In the genomic region with DNA sequence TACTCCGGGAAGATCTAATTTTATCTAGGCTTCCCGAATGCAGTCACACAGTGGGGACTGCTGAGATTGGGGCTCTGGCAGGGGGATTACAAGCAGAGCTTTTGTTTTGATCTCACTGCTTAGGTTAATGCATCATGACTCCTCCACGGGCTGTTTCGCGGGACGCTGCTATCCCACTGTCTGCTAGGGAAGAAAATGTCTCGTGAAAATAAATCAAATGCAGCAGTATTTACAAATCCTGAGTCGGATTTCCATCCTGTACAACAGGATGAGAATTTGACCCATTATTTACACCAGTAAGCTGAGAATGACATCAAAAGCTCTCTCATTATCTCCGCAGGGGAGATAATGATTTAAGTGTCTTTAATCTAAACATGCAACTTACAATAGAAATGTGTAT, we compare ENCODE assay signal across 26 cellular contexts.
DNase-seq lines count a peak whose midpoint lies in the region; ATAC-seq, FAIRE-seq and TF ChIP-seq lines count a peak whose summit lies in the region.
"Had no signal": no experiment of that assay in that cellular context is flagged by ENCODE, and none has a peak within 500 bp of the region (broad histone marks: within the 10 kb centered on the region; RNA-seq: fewer than 3 reads in every experiment).

No MANE protein-coding gene starts in this region.

- dilution Hi-C loops in keratinocyte (cut with MboI; ENCODE audit: extremely low pct_ligation_motif_present, low sequenced_read_pairs) = no loop called here

- H3K27me3 ChIP-seq in keratinocyte (ENCODE audit: control insufficient read depth, extremely low read depth, insufficient read depth, low read length) = no peaks in the 10 kb centered on the region
- H3K27me3 ChIP-seq in smooth muscle cell (ENCODE audit: low read depth) = no peaks in the 10 kb centered on the region
- H3K27me3 ChIP-seq: heart left ventricle, ovary, stomach, tibial artery had no signal

- peak; percentile 17 for DNase-seq in NCI-H146 (lab: John Stamatoyannopoulos, UW)
- DNase-seq in NCI-H146 treated with DMSO at 0.1 percent for 48 hours (lab: John Stamatoyannopoulos, UW; ENCODE audit: unreplicated experiment) = no peak
- peak; percentile 27 for DNase-seq in astrocyte of the spinal cord (ENCODE audit: low read depth, low spot score)
- DNase-seq in keratinocyte (ENCODE audit: low read depth, low spot score) = no peak
- no peak for DNase-seq in smooth muscle cell (lab: John Stamatoyannopoulos, UW; ENCODE audit: unreplicated experiment)
- DNase-seq in kidney = no peak
- DNase-seq: activated CD4-positive, alpha-beta T cell treated with anti-CD3 and anti-CD28 coated beads for 4 hours; activated naive CD8-positive, alpha-beta T cell treated with anti-CD3 and anti-CD28 coated beads, Interleukin-2, amount 50 U/mL, for 24 hours; activated T-cell treated with anti-CD3 and anti-CD28 coated beads, Interleukin-2, amount 50 U/mL, for 24 hours; Calu3; cerebellar nuclear complex; DND-41; heart left ventricle; left cardiac atrium; NCI-H1436; NCI-H524 treated with DMSO at 0.1 percent for 48 hours; ovary; stimulated activated CD8-positive, alpha-beta memory T cell treated with anti-CD3 and anti-CD28 coated beads, Interleukin-4, amount 100 ng/mL, for 48 hours; stomach; T-helper 17 cell; tibial artery had no signal

- H3K9me3 ChIP-seq in keratinocyte (ENCODE audit: control insufficient read depth, low read depth, low read length) = no peaks in the 10 kb centered on the region
- no peaks in the 10 kb centered on the region for H3K9me3 ChIP-seq in smooth muscle cell (replicated peaks; ENCODE audit: low read depth)
- no peaks in the 10 kb centered on the region for H3K9me3 ChIP-seq in kidney (ENCODE audit: control insufficient read depth in 1 of 2, low read length in 2 of 2)
- H3K9me3 ChIP-seq: ovary, stomach, tibial artery had no signal

- no peaks in the 10 kb centered on the region for H3K9me1 ChIP-seq in keratinocyte (ENCODE audit: control insufficient read depth, extremely low read depth, insufficient read depth, low read length)

- H3K9ac ChIP-seq in keratinocyte (ENCODE audit: control insufficient read depth, extremely low read depth, insufficient read depth, low read length) = no peak overlapping the region
- H3K9ac ChIP-seq in smooth muscle cell (ENCODE audit: low read depth) = no peak overlapping the region
- H3K9ac ChIP-seq in kidney (ENCODE audit: low read length in 2 of 2) = no peak overlapping the region

- FAIRE-seq in keratinocyte (lab: Jason Lieb, UNC) (peak; percentile 13), kidney (lab: Jason Lieb, UNC) (no peak)
- FAIRE-seq: GM18507 had no signal

- no peak overlapping the region for H3K27ac ChIP-seq in keratinocyte (ENCODE audit: control insufficient read depth, insufficient read depth, low read length)
- H3K27ac ChIP-seq in smooth muscle cell (ENCODE audit: low read depth) = peak overlapping the region; percentile 66
- no peak overlapping the region for H3K27ac ChIP-seq in kidney (ENCODE audit: low read depth in 2 of 2, low read length in 2 of 2)
- H3K27ac ChIP-seq: 22Rv1, heart left ventricle, stomach, tibial artery had no signal

- H3K36me3 ChIP-seq in keratinocyte (ENCODE audit: control insufficient read depth in 2 of 2, extremely low read depth in 1 of 2, insufficient read depth in 2 of 2, low read length in 2 of 2) (no peaks in the 10 kb centered on the region), smooth muscle cell (ENCODE audit: low read depth) (peaks cover 12% of the 10 kb centered on the region), kidney (ENCODE audit: control insufficient read depth in 1 of 2, insufficient read depth in 2 of 2, low read length in 2 of 2) (no peaks in the 10 kb centered on the region)
- H3K36me3 ChIP-seq: ovary had no signal

- in situ Hi-C loops in astrocyte of the spinal cord (cut with HindIII; ENCODE audit: low sequenced_read_pairs) = no loop called here

- WGBS in smooth muscle cell (ENCODE audit: low lambda C conversion rate) = 6% methylated on average over 9 of the region's 9 CpGs

- no peak overlapping the region for H3K4me3 ChIP-seq in astrocyte of the spinal cord (ENCODE audit: low read depth, low read length)
- no peak overlapping the region for H3K4me3 ChIP-seq in keratinocyte (ENCODE audit: control insufficient read depth in 2 of 3, extremely low read depth in 1 of 3, insufficient read depth in 2 of 3, low read depth in 1 of 3, low read length in 3 of 3)
- no peak overlapping the region for H3K4me3 ChIP-seq in smooth muscle cell
- no peak overlapping the region for H3K4me3 ChIP-seq in kidney (ENCODE audit: low read length in 2 of 2)
- H3K4me3 ChIP-seq: heart left ventricle, ovary, stomach, tibial artery had no signal

- H3K79me2 ChIP-seq in keratinocyte (ENCODE audit: control insufficient read depth, insufficient read depth, low read length) (peaks cover 32% of the 10 kb centered on the region), smooth muscle cell (ENCODE audit: low read depth) (peaks cover 100% of the 10 kb centered on the region)

- no peaks in the 10 kb centered on the region for H4K20me1 ChIP-seq in keratinocyte (ENCODE audit: control insufficient read depth, extremely low read depth, insufficient read depth, low read length)
- peaks cover 100% of the 10 kb centered on the region for H4K20me1 ChIP-seq in smooth muscle cell (ENCODE audit: low read depth)

- TF ChIP-seq CTCF in astrocyte of the spinal cord (IDR thresholded peaks at IDR 0.05; ENCODE audit: low read depth, low read length) (no peak), keratinocyte (optimal IDR thresholded peaks at IDR 0.05 in 1 of 3, IDR thresholded peaks at IDR 0.05 in 1 of 3, conservative IDR thresholded peaks at IDR 0.05 in 1 of 3; ENCODE audit: extremely low read depth in 1 of 3, insufficient read depth in 2 of 3, low read length in 3 of 3) (no peak), smooth muscle cell (IDR thresholded peaks at IDR 0.05; ENCODE audit: borderline replicate concordance, insufficient read depth, poor library complexity, severe bottlenecking) (no peak), kidney (IDR thresholded peaks at IDR 0.05; ENCODE audit: borderline replicate concordance, extremely low read depth, insufficient read depth) (no peak)

- ATAC-seq in GM18858 (IDR thresholded peaks at IDR 0.05; ENCODE audit: unreplicated experiment) = no peak
- ATAC-seq in HG03378 (IDR thresholded peaks at IDR 0.05; ENCODE audit: unreplicated experiment) = no peak
- ATAC-seq: activated naive CD8-positive, alpha-beta T cell treated with anti-CD3 and anti-CD28 coated beads, Interleukin-2, amount 50 U/mL, for 24 hours; HCT116; heart left ventricle; left cardiac atrium; T-helper 17 cell had no signal

- intact Hi-C loops in kidney (cut with DNase I) = no loop called here

- no peak overlapping the region for H2AFZ ChIP-seq in keratinocyte (ENCODE audit: control insufficient read depth, low read length)
- H2AFZ ChIP-seq in smooth muscle cell (ENCODE audit: low read depth) = no peak overlapping the region

- peaks cover 66% of the 10 kb centered on the region for H3F3A ChIP-seq in smooth muscle cell (ENCODE audit: low read depth)

- H3K4me1 ChIP-seq in keratinocyte (ENCODE audit: control insufficient read depth, extremely low read depth, insufficient read depth, low read length) = no peaks in the 10 kb centered on the region
- H3K4me1 ChIP-seq in smooth muscle cell (ENCODE audit: low read depth) = peaks cover 48% of the 10 kb centered on the region
- H3K4me1 ChIP-seq in kidney (ENCODE audit: control insufficient read depth in 1 of 2, insufficient read depth in 1 of 2, low read depth in 1 of 2, low read length in 2 of 2) = no peaks in the 10 kb centered on the region
- H3K4me1 ChIP-seq: heart left ventricle, tibial artery had no signal

- no peak overlapping the region for H3K4me2 ChIP-seq in keratinocyte (ENCODE audit: control insufficient read depth, extremely low read depth, insufficient read depth, low read depth, low read length)
- peak overlapping the region; percentile 69 for H3K4me2 ChIP-seq in smooth muscle cell

Comparison
In these comparisons a context has a peak if more than half of its experiments do, and no peak if none do; other contexts are left out.
1. DNase-seq: peak in NCI-H146 (single experiment) and astrocyte of the spinal cord (single experiment); none in NCI-H146 treated with DMSO at 0.1 percent for 48 hours (single experiment), keratinocyte (single experiment), smooth muscle cell (single experiment) and kidney (single experiment).